In genomic region chr19:12064266-12065099, GRCh38 we compare ENCODE assay signal across 1 cellular context.
A peak's percentile ranks its signal among the peaks of the same experiment; 100 is the strongest.
TF ChIP-seq lines count a peak whose summit lies in the region.

Gene ZNF844 (plus strand): TSS chr19:12064731. CDS start chr19:12064874, 143 bp downstream.

TF ChIP-seq in HepG2, 621 proteins besides CTCF, POLR2A, EP300 and RAD21 (continued from another document and continues in another):
- TF ChIP-seq ZNF687 (CRISPR knock-in tag; IDR thresholded peaks at IDR 0.05) (peak; percentile 60), MAZ (IDR thresholded peaks at IDR 0.05; ENCODE audit: borderline replicate concordance, low read depth, low read length) (0 out of 2 replicates have a peak, but pooled peaks have one; percentile 19), MAZ (CRISPR knock-in tag; IDR thresholded peaks at IDR 0.05; ENCODE audit: low read depth) (peak; percentile 77; the same call in 1 of the 2 replicates), SP1 (IDR thresholded peaks at IDR 0.05) (no peak), SP1 (CRISPR knock-in tag; IDR thresholded peaks at IDR 0.05) (peak; percentile 66; the same call in 1 of the 2 replicates), ZNF225 (CRISPR knock-in tag; IDR thresholded peaks at IDR 0.05) (peak; percentile 46; the same call in 1 of the 2 replicates), HOXA3 (CRISPR knock-in tag; IDR thresholded peaks at IDR 0.05) (peak; percentile 48; the same call in 1 of the 2 replicates), ATF5 (CRISPR knock-in tag; IDR thresholded peaks at IDR 0.05; ENCODE audit: low read depth) (no peak), ZNF546 (CRISPR knock-in tag; conservative IDR thresholded peaks at IDR 0.05) (no peak), ZNF530 (CRISPR knock-in tag; IDR thresholded peaks at IDR 0.05; ENCODE audit: low read depth) (no peak), ZBTB14 (CRISPR knock-in tag; IDR thresholded peaks at IDR 0.05) (no peak), ZBTB3 (CRISPR knock-in tag; IDR thresholded peaks at IDR 0.05; ENCODE audit: borderline replicate concordance, low read depth) (no peak), ZFYVE20 (CRISPR knock-in tag; IDR thresholded peaks at IDR 0.05; ENCODE audit: borderline replicate concordance, low read depth) (no peak), ZNF281 (CRISPR knock-in tag; IDR thresholded peaks at IDR 0.05; ENCODE audit: borderline replicate concordance) (peak; percentile 44; the same call in 1 of the 2 replicates), ZHX2 (IDR thresholded peaks at IDR 0.05; ENCODE audit: low read depth) (no peak), ZHX2 (CRISPR knock-in tag; IDR thresholded peaks at IDR 0.05; ENCODE audit: borderline replicate concordance) (no peak), ZNF503 (CRISPR knock-in tag; IDR thresholded peaks at IDR 0.05) (no peak), ZNF264 (CRISPR knock-in tag; IDR thresholded peaks at IDR 0.05) (no peak), FOXJ3 (CRISPR knock-in tag; IDR thresholded peaks at IDR 0.05; ENCODE audit: borderline replicate concordance) (no peak), GFI1 (CRISPR knock-in tag; IDR thresholded peaks at IDR 0.05; ENCODE audit: borderline replicate concordance) (peak; percentile 44; the same call in 1 of the 2 replicates), ZNF101 (CRISPR knock-in tag; IDR thresholded peaks at IDR 0.05; ENCODE audit: borderline replicate concordance, low read depth) (no peak), HES4 (CRISPR knock-in tag; IDR thresholded peaks at IDR 0.05; ENCODE audit: borderline replicate concordance) (0 out of 2 replicates have a peak, but pooled peaks have one; percentile 23), ZSCAN21 (CRISPR knock-in tag; IDR thresholded peaks at IDR 0.05; ENCODE audit: borderline replicate concordance) (no peak), ZNF644 (CRISPR knock-in tag; IDR thresholded peaks at IDR 0.05; ENCODE audit: low read depth) (no peak), SRF (IDR thresholded peaks at IDR 0.05; ENCODE audit: low read depth, low read length) (no peak), ZNF761 (CRISPR knock-in tag; conservative IDR thresholded peaks at IDR 0.05) (no peak), TFDP1 (CRISPR knock-in tag; IDR thresholded peaks at IDR 0.05; ENCODE audit: borderline replicate concordance) (no peak), ZNF367 (CRISPR knock-in tag; IDR thresholded peaks at IDR 0.05; ENCODE audit: borderline replicate concordance) (no peak), ZNF251 (CRISPR knock-in tag; IDR thresholded peaks at IDR 0.05) (no peak), ZNF337 (CRISPR knock-in tag; IDR thresholded peaks at IDR 0.05; ENCODE audit: borderline replicate concordance, low read depth) (no peak), POGZ (CRISPR knock-in tag; IDR thresholded peaks at IDR 0.05) (no peak), LCORL (IDR thresholded peaks at IDR 0.05) (no peak), LCORL (CRISPR knock-in tag; IDR thresholded peaks at IDR 0.05) (no peak), RARG (CRISPR knock-in tag; IDR thresholded peaks at IDR 0.05; ENCODE audit: low read depth) (no peak), RARA (CRISPR knock-in tag; IDR thresholded peaks at IDR 0.05) (peak; percentile 43), ZNF770 (CRISPR knock-in tag; IDR thresholded peaks at IDR 0.05) (peak; percentile 41; the same call in 1 of the 2 replicates)
